ENCODE assay signal across 8 cellular contexts in genomic region chr2:171523339-171523931, GRCh38. TPM values are rescaled to one million over a fixed set of nuclear protein-coding genes. Genes with fewer than 3 reads are reported as not detected.
DNase-seq lines count a peak whose midpoint lies in the region; TF ChIP-seq lines count a peak whose summit lies in the region.

No MANE protein-coding gene starts in this region.

- TF ChIP-seq CTCF in BJ (IDR thresholded peaks at IDR 0.05; ENCODE audit: insufficient read depth, low read depth, low read length) (no peak), HL-60 (IDR thresholded peaks at IDR 0.05; ENCODE audit: insufficient read depth, low read length) (no peak), colonic mucosa (IDR thresholded peaks at IDR 0.05) (no peak), kidney epithelial cell (IDR thresholded peaks at IDR 0.05; ENCODE audit: insufficient read depth, low read length, poor library complexity, severe bottlenecking) (no peak)

- peak overlapping the region; percentile 54 to 57 for H3K9ac ChIP-seq in colonic mucosa (ENCODE audit: low read depth in 2 of 2, low read length in 2 of 2)

- intact Hi-C loops in colonic mucosa (cut with DNase I) = no loop called here

- in situ Hi-C loops in GM18951 (cut with MboI; ENCODE audit: low sequenced_read_pairs, unreplicated experiment) = no loop called here

- TF ChIP-seq POLR2A in GM18951 (IDR thresholded peaks at IDR 0.05; ENCODE audit: extremely low read depth, insufficient read depth, insufficient read length) = peak; percentile 48

- H3K36me3 ChIP-seq in BJ (ENCODE audit: control insufficient read depth, insufficient read depth, low read length) = no peaks in the 10 kb centered on the region
- H3K36me3 ChIP-seq in colonic mucosa = no peaks in the 10 kb centered on the region
- H3K36me3 ChIP-seq in kidney epithelial cell (ENCODE audit: control insufficient read depth, insufficient read depth, low read length) = no peaks in the 10 kb centered on the region

- H3K4me3 ChIP-seq in BJ (ENCODE audit: low read depth, low read length) (peak overlapping the region; percentile 80), HL-60 (replicated peaks; ENCODE audit: insufficient read depth, low read length) (peak overlapping the region; percentile 78), colonic mucosa (peak overlapping the region; percentile 75), kidney epithelial cell (ENCODE audit: low read depth, low read length) (peak overlapping the region; percentile 68), skin epidermis (peak overlapping the region; percentile 51 to 77 (median 66))

- H3K9me3 ChIP-seq in colonic mucosa = no peaks in the 10 kb centered on the region

- CTCF ChIA-PET in BJ (lab: Yijun Ruan, JAX) = interaction anchor here (0.8 to 1.3 kb wide), 3 partner anchors 50 to 579 kb away, joined by 3 read pairs; no protein-coding TSS in a partner anchor

- H3K27me3 ChIP-seq in BJ (ENCODE audit: control insufficient read depth, insufficient read depth, low read length) (no peaks in the 10 kb centered on the region), HL-60 (ENCODE audit: insufficient read depth, poor library complexity, severe bottlenecking) (no peaks in the 10 kb centered on the region), colonic mucosa (no peaks in the 10 kb centered on the region), kidney epithelial cell (ENCODE audit: control insufficient read depth, insufficient read depth, low read length) (no peaks in the 10 kb centered on the region)

- no peaks in the 10 kb centered on the region for H3K4me1 ChIP-seq in colonic mucosa

- no peak for DNase-seq in BJ (ENCODE audit: low read depth)
- peak; percentile 74 to 92 for DNase-seq in HL-60 (ENCODE audit: low read depth in 1 of 2, low spot score in 1 of 2)
- peak; percentile 61 for DNase-seq in SKM-1 (lab: John Stamatoyannopoulos, UW; ENCODE audit: unreplicated experiment)
- DNase-seq in colonic mucosa = peak; percentile 76
- DNase-seq in kidney epithelial cell (ENCODE audit: low read depth) = no peak
- DNase-seq in NCI-H2171 (lab: John Stamatoyannopoulos, UW) = no peak

- POLR2A ChIA-PET in BJ (lab: Charles Lee) = no interaction called here

- H3K27ac ChIP-seq in HL-60 (replicated peaks) (peak overlapping the region; percentile 97), colonic mucosa (peak overlapping the region; percentile 77), skin epidermis (peak overlapping the region in 20 of 21 experiments; percentile 53 to 96 (median 86))

RNA-seq across cellular contexts. Expression of gene CYBRD1, which starts 1.2 kb away (rescaled TPM):
- polyA plus RNA-seq in BJ (2011; rRNA removed) = 241 and 308 TPM in 2 replicates
- 105 and 163 TPM in 2 replicates for polyA minus RNA-seq in BJ (2011; rRNA and poly(A)+ RNA removed)
- total RNA-seq in colonic mucosa = 10 to 100 TPM; 12.4 to 35.6 TPM
- 6.8 and 8.8 TPM in 2 replicates for total RNA-seq in kidney epithelial cell

Comparison
In these comparisons a context has a peak if more than half of its experiments do, and no peak if none do; other contexts are left out.
1. DNase-seq: peak in HL-60 (2 of 2), SKM-1 (single experiment) and colonic mucosa (single experiment); none in BJ (single experiment), kidney epithelial cell (single experiment) and NCI-H2171 (single experiment).
2. Peak in every context shown above with its lines, with median percentiles within 50 percentile points of each other: H3K4me3 ChIP-seq and H3K27ac ChIP-seq.